11 cellular contexts compared by ENCODE assay signal in the genomic region with DNA sequence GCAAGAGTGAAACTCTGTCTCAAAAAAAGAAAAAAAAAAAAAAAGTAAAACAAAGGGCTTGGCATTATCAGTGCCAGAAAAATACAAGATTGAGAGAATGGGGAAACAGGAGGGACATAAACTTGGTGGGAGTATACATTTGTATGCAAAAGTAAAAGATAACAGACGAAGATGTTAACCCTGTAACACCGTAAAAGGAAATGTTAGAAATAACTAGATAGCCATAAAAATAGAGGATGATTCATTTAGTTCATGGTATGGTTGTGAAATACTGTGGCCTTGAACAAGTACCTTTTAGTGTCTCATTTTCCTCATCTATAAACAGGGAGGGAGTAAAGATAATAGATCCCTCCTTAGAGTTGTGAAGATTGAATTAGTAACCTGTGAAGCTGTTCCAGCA. TPM values are rescaled to one million over a fixed set of nuclear protein-coding genes. Genes with fewer than 3 reads are reported as not detected.
DNase-seq lines count a peak whose midpoint lies in the region; ATAC-seq and TF ChIP-seq lines count a peak whose summit lies in the region.
"Had no signal": no experiment of that assay in that cellular context is flagged by ENCODE, and none has a peak within 500 bp of the region (broad histone marks: within the 10 kb centered on the region; RNA-seq: fewer than 3 reads in every experiment).

No MANE protein-coding gene starts in this region.

- peaks cover 54% of the 10 kb centered on the region for H3K4me1 Mint-ChIP-seq in activated CD4-positive, alpha-beta T cell treated with anti-CD3 and anti-CD28 coated beads for 36 hours
- peaks cover 32% of the 10 kb centered on the region for H3K4me1 Mint-ChIP-seq in stimulated activated effector memory CD8-positive, alpha-beta T cell treated with anti-CD3 and anti-CD28 coated beads, Interleukin-12 subunit alpha, Interleukin-12 subunit beta, amount 100 ng/mL, for 72 hours

- H3K4me3 ChIP-seq in NB4 (ENCODE audit: low read depth, low read length), result no peak overlapping the region
- no peak overlapping the region for H3K4me3 ChIP-seq in colonic mucosa

- no peaks in the 10 kb centered on the region for H3K27me3 Mint-ChIP-seq in activated CD4-positive, alpha-beta T cell treated with anti-CD3 and anti-CD28 coated beads for 36 hours
- H3K27me3 Mint-ChIP-seq: B cell; naive thymus-derived CD4-positive, alpha-beta T cell had no signal

- TF ChIP-seq CTCF in NB4 (IDR thresholded peaks at IDR 0.05; ENCODE audit: low read depth, low read length) (no peak), colonic mucosa (IDR thresholded peaks at IDR 0.05) (no peak)

- H3K4me3 Mint-ChIP-seq in activated CD4-positive, alpha-beta T cell treated with anti-CD3 and anti-CD28 coated beads for 36 hours, result no peak overlapping the region
- peak overlapping the region; percentile 56 for H3K4me3 Mint-ChIP-seq in stimulated activated effector memory CD8-positive, alpha-beta T cell treated with anti-CD3 and anti-CD28 coated beads, Interleukin-12 subunit alpha, Interleukin-12 subunit beta, amount 100 ng/mL, for 72 hours
- H3K4me3 Mint-ChIP-seq: B cell; naive thymus-derived CD4-positive, alpha-beta T cell had no signal

- no peak for TF ChIP-seq POLR2A in NB4 (IDR thresholded peaks at IDR 0.05; ENCODE audit: extremely low read depth, insufficient read length)

- H3K9ac ChIP-seq in colonic mucosa (ENCODE audit: low read depth in 2 of 2, low read length in 2 of 2), result no peak overlapping the region

- no peak for DNase-seq in activated CD4-positive, alpha-beta T cell treated with anti-CD3 and anti-CD28 coated beads for 36 hours
- DNase-seq in activated CD4-positive, alpha-beta T cell treated with anti-CD3 and anti-CD28 coated beads for 1 hour, result no peak
- DNase-seq in NB4 (ENCODE audit: low read depth), result peak; percentile 86
- no peak for DNase-seq in colonic mucosa
- no peak for DNase-seq in stimulated activated effector memory CD8-positive, alpha-beta T cell treated with anti-CD3 and anti-CD28 coated beads, Interleukin-12 subunit alpha, Interleukin-12 subunit beta, amount 100 ng/mL, for 72 hours (ENCODE audit: low spot score in 2 of 2)
- no peak for DNase-seq in NCI-H1105 treated with DMSO at 0.1 percent for 48 hours (lab: John Stamatoyannopoulos, UW)
- no peak for DNase-seq in cortex of kidney (lab: John Stamatoyannopoulos, UW)
- DNase-seq: naive thymus-derived CD4-positive, alpha-beta T cell; NCI-H526 treated with DMSO at 0.1 percent for 48 hours had no signal

- peaks cover 15% of the 10 kb centered on the region for H3K4me1 ChIP-seq in colonic mucosa

- H3K27ac Mint-ChIP-seq in activated CD4-positive, alpha-beta T cell treated with anti-CD3 and anti-CD28 coated beads for 36 hours, result peak overlapping the region; percentile 59
- H3K27ac Mint-ChIP-seq in stimulated activated effector memory CD8-positive, alpha-beta T cell treated with anti-CD3 and anti-CD28 coated beads, Interleukin-12 subunit alpha, Interleukin-12 subunit beta, amount 100 ng/mL, for 72 hours, result peak overlapping the region; percentile 81
- H3K27ac Mint-ChIP-seq: B cell had no signal

- H3K27ac ChIP-seq in colonic mucosa, result peak overlapping the region; percentile 43

- CTCF ChIA-PET in activated CD4-positive, alpha-beta T cell treated with anti-CD3 and anti-CD28 coated beads for 36 hours (lab: Charles Lee), result interaction anchor here (1.0 to 1.5 kb wide), 2 partner anchors 21 to 117 kb away, joined by 3 to 4 read pairs; no protein-coding TSS in a partner anchor

- H3K9me3 Mint-ChIP-seq in activated CD4-positive, alpha-beta T cell treated with anti-CD3 and anti-CD28 coated beads for 36 hours (ENCODE audit: low read depth), result no peaks in the 10 kb centered on the region
- H3K9me3 Mint-ChIP-seq in stimulated activated effector memory CD8-positive, alpha-beta T cell treated with anti-CD3 and anti-CD28 coated beads, Interleukin-12 subunit alpha, Interleukin-12 subunit beta, amount 100 ng/mL, for 72 hours, result no peaks in the 10 kb centered on the region
- H3K9me3 Mint-ChIP-seq: naive thymus-derived CD4-positive, alpha-beta T cell had no signal

- ATAC-seq in activated CD4-positive, alpha-beta T cell treated with anti-CD3 and anti-CD28 coated beads for 36 hours, result peak; percentile 59
- peak; percentile 83 for ATAC-seq in stimulated activated effector memory CD8-positive, alpha-beta T cell treated with anti-CD3 and anti-CD28 coated beads, Interleukin-12 subunit alpha, Interleukin-12 subunit beta, amount 100 ng/mL, for 72 hours
- no peak for ATAC-seq in GM21737 (IDR thresholded peaks at IDR 0.05; ENCODE audit: unreplicated experiment)
- ATAC-seq: naive thymus-derived CD4-positive, alpha-beta T cell had no signal

- no peaks in the 10 kb centered on the region for H3K27me3 ChIP-seq in colonic mucosa

- peaks cover 31% of the 10 kb centered on the region for H3K36me3 Mint-ChIP-seq in activated CD4-positive, alpha-beta T cell treated with anti-CD3 and anti-CD28 coated beads for 36 hours (ENCODE audit: low read depth)
- peaks cover 100% of the 10 kb centered on the region for H3K36me3 Mint-ChIP-seq in stimulated activated effector memory CD8-positive, alpha-beta T cell treated with anti-CD3 and anti-CD28 coated beads, Interleukin-12 subunit alpha, Interleukin-12 subunit beta, amount 100 ng/mL, for 72 hours

- peaks cover 5% of the 10 kb centered on the region for H3K36me3 ChIP-seq in colonic mucosa

- intact Hi-C loops in activated CD4-positive, alpha-beta T cell treated with anti-CD3 and anti-CD28 coated beads for 36 hours (cut with DNase I, micrococcal nuclease), result loop anchor here in 1 of 2 experiments (2.0 kb wide), 1 partner anchor 34 kb away; a partner anchor contains a TSS
- intact Hi-C loops in colonic mucosa (cut with DNase I), result no loop called here

- POLR2A ChIA-PET in activated CD4-positive, alpha-beta T cell treated with anti-CD3 and anti-CD28 coated beads for 36 hours (lab: Charles Lee), result no interaction called here

- no peaks in the 10 kb centered on the region for H3K9me3 ChIP-seq in colonic mucosa

RNA-seq across cellular contexts. Expression of a gene that starts 33.3 kb away (rescaled TPM):
- total RNA-seq in activated CD4-positive, alpha-beta T cell treated with anti-CD3 and anti-CD28 coated beads for 36 hours, result 100 to 1,000 TPM; 116 to 130 TPM
- total RNA-seq in colonic mucosa, result 100 to 1,000 TPM; 248 to 311 TPM
